ENCODE assay signal across 1 cellular context in the genomic region with DNA sequence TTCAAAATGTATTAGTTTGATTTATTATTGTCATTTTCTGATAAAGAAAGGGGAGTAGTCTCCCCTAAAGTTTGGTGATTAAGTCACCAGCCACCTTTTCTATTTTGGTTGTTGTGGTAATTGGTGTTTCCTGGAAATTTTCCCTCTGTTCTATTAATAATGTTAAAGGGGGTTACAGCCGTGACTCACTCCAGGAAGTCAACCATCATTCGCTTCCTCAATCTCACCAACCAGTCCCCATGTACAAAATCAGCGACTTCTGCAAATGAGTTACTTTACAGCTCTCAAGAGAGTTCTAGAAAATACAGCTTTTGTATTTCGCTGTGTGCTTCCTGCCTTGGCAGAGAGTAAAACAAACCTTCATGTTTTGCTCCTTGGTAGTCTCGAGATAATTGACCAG.
TF ChIP-seq lines count a peak whose summit lies in the region.

No MANE protein-coding gene starts in this region.

TF ChIP-seq in HepG2, 621 proteins besides CTCF, POLR2A, EP300 and RAD21 (continued from another document):
- TF ChIP-seq, protein P1, sequence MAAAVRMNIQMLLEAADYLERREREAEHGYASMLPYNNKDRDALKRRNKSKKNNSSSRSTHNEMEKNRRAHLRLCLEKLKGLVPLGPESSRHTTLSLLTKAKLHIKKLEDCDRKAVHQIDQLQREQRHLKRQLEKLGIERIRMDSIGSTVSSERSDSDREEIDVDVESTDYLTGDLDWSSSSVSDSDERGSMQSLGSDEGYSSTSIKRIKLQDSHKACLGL (CRISPR knock-in tag; IDR thresholded peaks at IDR 0.05) = no peak
- no peak for TF ChIP-seq ZNF619 (CRISPR knock-in tag; IDR thresholded peaks at IDR 0.05)
- TF ChIP-seq ZNF652 (CRISPR knock-in tag; IDR thresholded peaks at IDR 0.05; ENCODE audit: borderline replicate concordance, low read depth) = no peak
- no peak for TF ChIP-seq ZNF629 (CRISPR knock-in tag; conservative IDR thresholded peaks at IDR 0.05)
- no peak for TF ChIP-seq ZBED4 (CRISPR knock-in tag; IDR thresholded peaks at IDR 0.05; ENCODE audit: borderline replicate concordance)
- TF ChIP-seq AGO2 (optimal IDR thresholded peaks at IDR 0.05; ENCODE audit: low read depth, low read length) = no peak
- TF ChIP-seq ZSCAN29 (CRISPR knock-in tag; conservative IDR thresholded peaks at IDR 0.05) = no peak
